11 cellular contexts compared by ENCODE assay signal in genomic region chr1:202162418-202163280, GRCh38. TPM values are rescaled to one million over a fixed set of nuclear protein-coding genes. Genes with fewer than 3 reads are reported as not detected.
DNase-seq lines count a peak whose midpoint lies in the region; ATAC-seq, FAIRE-seq and TF ChIP-seq lines count a peak whose summit lies in the region.
"Had no signal": no experiment of that assay in that cellular context is flagged by ENCODE, and none has a peak within 500 bp of the region (broad histone marks: within the 10 kb centered on the region; RNA-seq: fewer than 3 reads in every experiment).

No MANE protein-coding gene starts in this region.

- no peaks in the 10 kb centered on the region for H3K27me3 ChIP-seq in transverse colon

- H3K4me1 Mint-ChIP-seq in activated B cell treated with CpG ODN at 0.5 μM for 24 hours = peaks cover 84% of the 10 kb centered on the region

- no peak for TF ChIP-seq POLR2A in transverse colon (IDR thresholded peaks at IDR 0.05)

- H3K4me3 ChIP-seq in kidney (ENCODE audit: low read length in 2 of 2) = no peak overlapping the region
- H3K4me3 ChIP-seq in transverse colon = no peak overlapping the region
- H3K4me3 ChIP-seq: prostate gland had no signal

- no peak overlapping the region for H3K9ac ChIP-seq in kidney (ENCODE audit: low read length in 2 of 2)

- POLR2A ChIA-PET in activated B cell treated with CpG ODN at 0.5 μM for 24 hours (lab: Charles Lee) = interaction anchor here (0.7 to 1.5 kb wide), 4 partner anchors 8 to 19 kb away, joined by 3 to 6 read pairs (median 4); partner anchors contain the start of gene ARL8A

- no peak for TF ChIP-seq CTCF in activated B cell treated with CpG ODN at 0.5 μM for 24 hours (IDR thresholded peaks at IDR 0.05)
- no peak for TF ChIP-seq CTCF in kidney (IDR thresholded peaks at IDR 0.05; ENCODE audit: borderline replicate concordance, extremely low read depth, insufficient read depth)
- TF ChIP-seq CTCF in transverse colon (IDR thresholded peaks at IDR 0.05) = no peak
- no peak for TF ChIP-seq CTCF in GM10266 (IDR thresholded peaks at IDR 0.05; ENCODE audit: control insufficient read depth, insufficient read depth, low read depth, missing control alignments)

- no peaks in the 10 kb centered on the region for H3K27me3 Mint-ChIP-seq in activated B cell treated with CpG ODN at 0.5 μM for 24 hours

- peak overlapping the region; percentile 66 for H3K4me3 Mint-ChIP-seq in activated B cell treated with CpG ODN at 0.5 μM for 24 hours

- H3K9me3 ChIP-seq in kidney (ENCODE audit: control insufficient read depth in 1 of 2, low read length in 2 of 2) (no peaks in the 10 kb centered on the region), transverse colon (no peaks in the 10 kb centered on the region)
- H3K9me3 ChIP-seq: prostate gland had no signal

- 48% methylated on average over 15 of the region's 15 CpGs; no CpG with 5 or more reads in 1 of the 2 donors for WGBS in transverse colon (ENCODE audit: low coverage in 1 of 2), 2 donors

- H3K4me1 ChIP-seq in kidney (ENCODE audit: control insufficient read depth in 1 of 2, insufficient read depth in 1 of 2, low read depth in 1 of 2, low read length in 2 of 2) = peaks cover 0 to 17% of the 10 kb centered on the region in 2 donors
- peaks cover 0 to 11% (median 0%) of the 10 kb centered on the region in 4 donors for H3K4me1 ChIP-seq in transverse colon
- H3K4me1 ChIP-seq: prostate gland had no signal

- H3K27ac Mint-ChIP-seq in activated B cell treated with CpG ODN at 0.5 μM for 24 hours = no peak overlapping the region

- H3K36me3 Mint-ChIP-seq in activated B cell treated with CpG ODN at 0.5 μM for 24 hours (ENCODE audit: low read depth) = peaks cover 4% of the 10 kb centered on the region

- H3K27ac ChIP-seq in kidney (ENCODE audit: low read depth in 2 of 2, low read length in 2 of 2) (no peak overlapping the region), transverse colon (peak overlapping the region; percentile 1 to 75 (median 54))
- H3K27ac ChIP-seq: prostate gland had no signal

- ATAC-seq in activated B cell treated with CpG ODN at 0.5 μM for 24 hours (ENCODE audit: low read depth) (no peak), GM19351 (IDR thresholded peaks at IDR 0.05; ENCODE audit: unreplicated experiment) (no peak)

- in situ Hi-C loops in transverse colon (cut with MboI; ENCODE audit: low pct_ligation_motif_present in 1 of 4, low pct_unique_long_range_greater_than_20kb in 1 of 4, low sequenced_read_pairs in 3 of 4) = no loop called here

- H3K36me3 ChIP-seq in kidney (ENCODE audit: control insufficient read depth in 1 of 2, insufficient read depth in 2 of 2, low read length in 2 of 2) (no peaks in the 10 kb centered on the region), transverse colon (no peaks in the 10 kb centered on the region)
- H3K36me3 ChIP-seq: prostate gland had no signal

- no peak for FAIRE-seq in kidney (lab: Jason Lieb, UNC)
- FAIRE-seq: endothelial cell of umbilical vein had no signal

- no peaks in the 10 kb centered on the region for H3K9me3 Mint-ChIP-seq in activated B cell treated with CpG ODN at 0.5 μM for 24 hours

- peak; percentile 32 for DNase-seq in activated T-cell treated with anti-CD3 and anti-CD28 coated beads, Interleukin-2, amount 50 U/mL, for 1 hour
- DNase-seq in activated T-cell treated with anti-CD3 and anti-CD28 coated beads for 4 hours (no peak), activated B cell treated with CpG ODN at 0.5 μM for 24 hours (no peak), kidney (peak; percentile 73), transverse colon (no peak), GM10266 (ENCODE audit: extremely low spot score) (no peak), NCI-H187 (lab: John Stamatoyannopoulos, UW) (no peak)
- DNase-seq: NCI-H1694 had no signal

- TF ChIP-seq EP300 in transverse colon (IDR thresholded peaks at IDR 0.05; ENCODE audit: low read depth) = no peak

- intact Hi-C loops in activated B cell treated with CpG ODN at 0.5 μM for 24 hours (cut with micrococcal nuclease) = loop anchor here (5.0 to 10.0 kb wide), 4 partner anchors 452 to 1222 kb away; partner anchors contain the start of genes PCAT6 and TMEM183A
- intact Hi-C loops in kidney (cut with DNase I) = no loop called here
- intact Hi-C loops in transverse colon (cut with DNase I; ENCODE audit: low total_unique reads) = no loop called here

- CTCF ChIA-PET in activated B cell treated with CpG ODN at 0.5 μM for 24 hours (lab: Charles Lee) = interaction anchor here (0.9 to 1.7 kb wide), 6 partner anchors 12 to 557 kb away, joined by 3 to 6 read pairs (median 4); partner anchors contain the start of gene LGR6

RNA-seq across cellular contexts. Expression of gene PTPN7, which starts 2.2 kb away (rescaled TPM):
- total RNA-seq in activated B cell treated with CpG ODN at 0.5 μM for 24 hours (29.4 and 31.0 TPM in 2 replicates), kidney (5.5 TPM), transverse colon (10 to 100 TPM in 2 of 4 donors, 1 to 10 TPM in 1, not detected in 1; 5.2 to 32.5 (median 14.0) TPM)
- polyA plus RNA-seq in kidney (ENCODE audit: insufficient read depth, low read depth, low replicate concordance) = 3.5 TPM

RNA-seq across cellular contexts. Expression of gene ARL8A, which starts 18.1 kb away (rescaled TPM):
- total RNA-seq in activated B cell treated with CpG ODN at 0.5 μM for 24 hours = 56.3 and 58.0 TPM in 2 replicates
- 72.2 TPM for total RNA-seq in kidney
- polyA plus RNA-seq in kidney (ENCODE audit: insufficient read depth, low read depth, low replicate concordance) = 60.8 TPM
- total RNA-seq in transverse colon = 10 to 100 TPM in 3 of 4 donors, 1 to 10 TPM in 1; 9.0 to 27.2 (median 21.6) TPM

RNA-seq across cellular contexts. Expression of gene LGR6, which starts 30.9 kb away (rescaled TPM):
- total RNA-seq in activated B cell treated with CpG ODN at 0.5 μM for 24 hours (not detected in 2 replicates), kidney (4.1 TPM), transverse colon (1 to 10 TPM in 1 of 4 donors, under 1 TPM in 1, not detected in 2; 0.41 to 1.6 TPM)
- polyA plus RNA-seq in kidney (ENCODE audit: insufficient read depth, low read depth, low replicate concordance) = 1.8 TPM
- total RNA-seq: endothelial cell of umbilical vein had no signal
- polyA plus RNA-seq: endothelial cell of umbilical vein had no signal

RNA-seq across cellular contexts. Expression of gene GPR37L1, which starts 39.9 kb away (rescaled TPM):
- total RNA-seq in activated B cell treated with CpG ODN at 0.5 μM for 24 hours (not detected in 2 replicates), kidney (0.13 TPM), transverse colon (under 1 TPM in 2 of 4 donors, not detected in 2; 0.55 to 0.95 TPM)
- polyA plus RNA-seq in kidney (ENCODE audit: insufficient read depth, low read depth, low replicate concordance) = not detected
- total RNA-seq: endothelial cell of umbilical vein had no signal
- polyA plus RNA-seq: endothelial cell of umbilical vein had no signal

Comparison
In these comparisons a context has a peak if more than half of its experiments do, and no peak if none do; other contexts are left out.
1. DNase-seq: peak in activated T-cell treated with anti-CD3 and anti-CD28 coated beads, Interleukin-2, amount 50 U/mL, for 1 hour (single experiment) and kidney (single experiment); none in activated T-cell treated with anti-CD3 and anti-CD28 coated beads for 4 hours (single experiment), activated B cell treated with CpG ODN at 0.5 μM for 24 hours (single experiment), transverse colon (single experiment), GM10266 (single experiment) and NCI-H187 (0 of 2).
2. H3K27ac ChIP-seq: peak in transverse colon (4 of 4); none in kidney (0 of 2).